ENCODE assay signal across 26 cellular contexts in genomic region chr15:34353627-34354026, GRCh38. TPM values are rescaled to one million over a fixed set of nuclear protein-coding genes. Genes with fewer than 3 reads are reported as not detected.
DNase-seq lines count a peak whose midpoint lies in the region; ATAC-seq, FAIRE-seq and TF ChIP-seq lines count a peak whose summit lies in the region.
"Had no signal": no experiment of that assay in that cellular context is flagged by ENCODE, and none has a peak within 500 bp of the region (broad histone marks: within the 10 kb centered on the region; RNA-seq: fewer than 3 reads in every experiment).

No MANE protein-coding gene starts in this region.

- peaks cover 2 to 8% (median 5%) of the 10 kb centered on the region in 4 experiments; a peak in 5 of 7 replicates for H3K4me1 ChIP-seq in H1 (replicated peaks in 1 of 4; ENCODE audit: control insufficient read depth in 3 of 4, insufficient read depth in 4 of 4, low read length in 3 of 4)
- H3K4me1 ChIP-seq in upper lobe of right lung, result no peaks in the 10 kb centered on the region
- H3K4me1 ChIP-seq in right atrium auricular region, result no peaks in the 10 kb centered on the region
- H3K4me1 ChIP-seq: BE2C had no signal

- H4K8ac ChIP-seq in H1 (ENCODE audit: extremely low read depth, insufficient read depth, low read length), result no peak overlapping the region

- H3K23me2 ChIP-seq in H1 (ENCODE audit: low read depth, low read length), result no peaks in the 10 kb centered on the region

- no peak for TF ChIP-seq POLR2A in H1 (IDR thresholded peaks at IDR 0.05; ENCODE audit: control extremely low read depth in 1 of 2, low read depth in 2 of 2, low read length in 2 of 2)

- TF ChIP-seq RAD21 in H1 (IDR thresholded peaks at IDR 0.05 in 1 of 2, conservative IDR thresholded peaks at IDR 0.05 in 1 of 2; ENCODE audit: low read depth in 2 of 2, low read length in 2 of 2), result 0 out of 4 replicates have a peak, but pooled peaks of 1 of the 2 experiments have one; percentile 5

- no peaks in the 10 kb centered on the region for H3K79me2 ChIP-seq in H1 (ENCODE audit: control insufficient read depth in 1 of 2, insufficient read depth in 2 of 2, low read length in 2 of 2)

- no peak overlapping the region for H3K18ac ChIP-seq in H1 (ENCODE audit: extremely low read depth, low read length)

- POLR2A ChIA-PET in H1 (lab: Charles Lee; ENCODE audit: partially characterized antibody), result interaction anchor here (1.2 to 3.5 kb wide), 3 partner anchors 10 to 23 kb away, joined by 3 to 23 read pairs (median 8); partner anchors contain the start of genes LPCAT4, NOP10 and NUTM1

- H2BK15ac ChIP-seq in H1 (ENCODE audit: low read length), result no peak overlapping the region

- CTCF ChIA-PET in H1 (lab: Charles Lee; ENCODE audit: partially characterized antibody), result interaction anchor here (2.0 to 2.3 kb wide), 3 partner anchors 8 to 244 kb away, joined by 6 to 7 read pairs (median 6); partner anchors contain the start of genes NOP10 and NUTM1

- H2AK5ac ChIP-seq in H1 (ENCODE audit: low read depth, low read length), result no peak overlapping the region

- WGBS in H1 (ENCODE audit: extremely low coverage in 1 of 2, insufficient coverage in 1 of 2, insufficient read length in 1 of 2, insufficient replicate concordance in 2 of 2, low coverage in 1 of 2, low lambda C conversion rate in 2 of 2, missing lambda C conversion rate in 1 of 2), 2 experiments, result 72% methylated on average over 2 of the region's 2 CpGs; no CpG with 5 or more reads in 1 of the 2 experiments

- no peak overlapping the region for H2BK120ac ChIP-seq in H1 (replicated peaks; ENCODE audit: low read depth, low read length)

- H3K9me3 ChIP-seq in H1 (ENCODE audit: insufficient read depth in 2 of 2, low read depth in 1 of 2, low read length in 1 of 2) (no peaks in the 10 kb centered on the region), upper lobe of right lung (no peaks in the 10 kb centered on the region), right atrium auricular region (no peaks in the 10 kb centered on the region)
- H3K9me3 ChIP-seq: BE2C had no signal

- no peak for TF ChIP-seq EP300 in H1 (IDR thresholded peaks at IDR 0.05; ENCODE audit: borderline replicate concordance in 1 of 2, low read depth in 2 of 2, low read length in 2 of 2)

- H3K79me1 ChIP-seq in H1 (ENCODE audit: low read depth, low read length), result no peaks in the 10 kb centered on the region

- H2BK5ac ChIP-seq in H1 (ENCODE audit: low read depth, low read length), result no peak overlapping the region

- peaks cover 10% of the 10 kb centered on the region for H3K36me3 ChIP-seq in H7 (replicated peaks; ENCODE audit: control insufficient read depth, insufficient read depth, low read length)
- H3K36me3 ChIP-seq in H1 (ENCODE audit: control insufficient read depth in 2 of 4, insufficient read depth in 4 of 4, low read length in 3 of 4), result peaks cover 0 to 21% (median 12%) of the 10 kb centered on the region in 4 experiments; a peak in 6 of 8 replicates
- peaks cover 6% of the 10 kb centered on the region for H3K36me3 ChIP-seq in upper lobe of right lung
- peaks cover 4% of the 10 kb centered on the region for H3K36me3 ChIP-seq in right atrium auricular region

- H4K91ac ChIP-seq in H1 (replicated peaks; ENCODE audit: insufficient read length, low read length), result no peak overlapping the region

- H4K20me1 ChIP-seq in H1 (replicated peaks in 1 of 2; ENCODE audit: control insufficient read depth in 1 of 2, insufficient read depth in 2 of 2, low read length in 2 of 2), result peaks cover 0 to 4% of the 10 kb centered on the region in 2 experiments

- no peak overlapping the region for H4K5ac ChIP-seq in H1 (ENCODE audit: insufficient read length, low read depth, low read length)

- no peak overlapping the region for H2AFZ ChIP-seq in H1 (ENCODE audit: low read length)

- no peak overlapping the region for H3K27ac ChIP-seq in H1 (ENCODE audit: low read depth, low read length)
- no peak overlapping the region for H3K27ac ChIP-seq in upper lobe of right lung
- no peak overlapping the region for H3K27ac ChIP-seq in right atrium auricular region

- H2BK20ac ChIP-seq in H1 (ENCODE audit: low read length), result no peak overlapping the region

- H3K27me3 ChIP-seq in H7 (ENCODE audit: control insufficient read depth, insufficient read depth, low read length) (no peaks in the 10 kb centered on the region), H1 (replicated peaks in 1 of 4; ENCODE audit: control insufficient read depth in 3 of 4, extremely low read depth in 1 of 4, insufficient read depth in 3 of 4, low read length in 3 of 4) (no peaks in the 10 kb centered on the region), upper lobe of right lung (no peaks in the 10 kb centered on the region), right atrium auricular region (no peaks in the 10 kb centered on the region)
- H3K27me3 ChIP-seq: BE2C had no signal

- H3K4me3 ChIP-seq in H7 (ENCODE audit: insufficient read depth, low read depth, low read length) (no peak overlapping the region), H1 (ENCODE audit: extremely low read depth in 1 of 4, insufficient read depth in 2 of 4, low read depth in 3 of 4, low read length in 4 of 4) (no peak overlapping the region), upper lobe of right lung (no peak overlapping the region), right atrium auricular region (no peak overlapping the region)
- H3K4me3 ChIP-seq: K562 had no signal

- peak; percentile 39 for FAIRE-seq in H1 (lab: Jason Lieb, UNC)
- FAIRE-seq: A204.1, G401.6, GM12891, GM18507, HTR-8/SVneo, K562 had no signal

- H3K4me2 ChIP-seq in H1 (ENCODE audit: insufficient read depth in 1 of 2, low read depth in 2 of 2, low read length in 2 of 2), result 0 out of 4 replicates have a peak overlapping the region, but pooled peaks of 1 of the 2 experiments have one; percentile 3

- no peak overlapping the region for H3K4ac ChIP-seq in H1 (replicated peaks; ENCODE audit: insufficient read length, low read depth, low read length)

- no peak overlapping the region for H3K9ac ChIP-seq in H1 (replicated peaks in 1 of 4; ENCODE audit: extremely low read depth in 1 of 4, low read depth in 3 of 4, low read length in 3 of 4)

- intact Hi-C loops in upper lobe of right lung (cut with DNase I), result no loop called here

- no peak overlapping the region for H3K56ac ChIP-seq in H1 (replicated peaks; ENCODE audit: insufficient read length, low read depth, low read length)

- H3K23ac ChIP-seq in H1 (ENCODE audit: insufficient read length), result no peak overlapping the region

- no peak overlapping the region for H3K14ac ChIP-seq in H1 (ENCODE audit: insufficient read length)

- no peak overlapping the region for H2BK12ac ChIP-seq in H1 (ENCODE audit: low read depth, low read length)

- peak; percentile 51 for DNase-seq in H7
- DNase-seq in H1 (ENCODE audit: low read depth in 1 of 2, low spot score in 2 of 2), result no peak
- peak; percentile 24 for DNase-seq in mesenteric fat pad (ENCODE audit: low spot score)
- DNase-seq in upper lobe of right lung, result peak; percentile 16
- no peak for DNase-seq in NOMO-1 (lab: John Stamatoyannopoulos, UW; ENCODE audit: unreplicated experiment in 2 of 2)
- no peak for DNase-seq in right atrium auricular region (ENCODE audit: low spot score)
- DNase-seq: ACHN; BE2C; C1 segment of cervical spinal cord; CD4-positive, CD25-positive, alpha-beta regulatory T cell; CD8-positive, alpha-beta memory T cell; COR-L47; DMS 273 treated with DMSO at 0.1 percent for 48 hours; DMS53; DND-41; EL; GOT3; HCEC 1CT; IMR-90 had no signal

- TF ChIP-seq CTCF in H1 (IDR thresholded peaks at IDR 0.05; ENCODE audit: control extremely low read depth in 1 of 3, insufficient read depth in 1 of 3, low read depth in 1 of 3, low read length in 3 of 3), result no peak
- no peak for TF ChIP-seq CTCF in upper lobe of right lung (IDR thresholded peaks at IDR 0.05)
- no peak for TF ChIP-seq CTCF in right atrium auricular region (IDR thresholded peaks at IDR 0.05)

- ATAC-seq in upper lobe of right lung (no peak), HG02938 (IDR thresholded peaks at IDR 0.05; ENCODE audit: unreplicated experiment) (no peak)
- ATAC-seq: K562 had no signal

RNA-seq across cellular contexts. Expression of gene NUTM1, which starts 10.5 kb away (rescaled TPM):
- total RNA-seq in H7 (2014; rRNA removed; shearing (Covaris generic)), result 0.26 and 0.28 TPM in 2 replicates
- total RNA-seq in H1 (2021; fragmentation: NEBNext Ultra II Directional; extraction: Animal tissue kit (Norgen Biotek cat#: 25700)), result 0.60 and 0.61 TPM in 2 replicates
- polyA plus RNA-seq in H1 (2011; rRNA removed), result 0.39 and 0.50 TPM in 2 replicates
- 0.48 TPM for polyA plus RNA-seq in H1 (2011; cell fraction: cytosol; rRNA removed)
- 0.58 TPM for polyA plus RNA-seq in H1 (2011; cell fraction: nucleus; rRNA removed)
- polyA plus RNA-seq in H1 (2012, experiment 1 of 2), result 0.95 to 1.1 TPM (median 0.99 TPM) in 4 replicates
- polyA plus RNA-seq in H1 (2012, experiment 2 of 2), result 0.59 TPM
- 0.47 TPM for polyA plus RNA-seq in H1 (2013, experiment 1 of 2)
- 0.46 TPM for polyA plus RNA-seq in H1 (2013, experiment 2 of 2)
- 0.49 and 0.69 TPM in 2 replicates for polyA minus RNA-seq in H1 (2011; rRNA and poly(A)+ RNA removed)
- polyA minus RNA-seq in H1 (2011; cell fraction: cytosol; rRNA and poly(A)+ RNA removed), result not detected
- 0.40 TPM for polyA minus RNA-seq in H1 (2011; cell fraction: nucleus; rRNA and poly(A)+ RNA removed)
- total RNA-seq in mesenteric fat pad (not detected), upper lobe of right lung (not detected), right atrium auricular region (not detected)
- total RNA-seq: CD4-positive, CD25-positive, alpha-beta regulatory T cell; CD8-positive, alpha-beta memory T cell; IMR-90 had no signal
- polyA plus RNA-seq: CD4-positive, CD25-positive, alpha-beta regulatory T cell; CD8-positive, alpha-beta memory T cell; IMR-90 had no signal

RNA-seq across cellular contexts. Expression of gene NOP10, which starts 10.7 kb away (rescaled TPM):
- total RNA-seq in H7 (2014; rRNA removed; shearing (Covaris generic)), result 273 and 339 TPM in 2 replicates
- 285 and 297 TPM in 2 replicates for total RNA-seq in H1 (2021; fragmentation: NEBNext Ultra II Directional; extraction: Animal tissue kit (Norgen Biotek cat#: 25700))
- 682 and 981 TPM in 2 replicates for polyA plus RNA-seq in H1 (2011; rRNA removed)
- 723 TPM for polyA plus RNA-seq in H1 (2011; cell fraction: cytosol; rRNA removed)
- 505 TPM for polyA plus RNA-seq in H1 (2011; cell fraction: nucleus; rRNA removed)
- 390 to 469 TPM (median 435 TPM) in 4 replicates for polyA plus RNA-seq in H1 (2012, experiment 1 of 2)
- 1,375 TPM for polyA plus RNA-seq in H1 (2012, experiment 2 of 2)
- polyA plus RNA-seq in H1 (2013, experiment 1 of 2), result 559 TPM
- polyA plus RNA-seq in H1 (2013, experiment 2 of 2), result 543 TPM
- polyA minus RNA-seq in H1 (2011; rRNA and poly(A)+ RNA removed), result 280 and 310 TPM in 2 replicates
- polyA minus RNA-seq in H1 (2011; cell fraction: cytosol; rRNA and poly(A)+ RNA removed), result 95.0 TPM
- polyA minus RNA-seq in H1 (2011; cell fraction: nucleus; rRNA and poly(A)+ RNA removed), result 120 TPM
- total RNA-seq in mesenteric fat pad (157 TPM), upper lobe of right lung (161 TPM), right atrium auricular region (100 to 1,000 TPM; 115 to 120 TPM)

RNA-seq across cellular contexts. Expression of gene LPCAT4, which starts 13.4 kb away (rescaled TPM):
- total RNA-seq in H7 (2014; rRNA removed; shearing (Covaris generic)), result 49.2 and 57.5 TPM in 2 replicates
- total RNA-seq in H1 (2021; fragmentation: NEBNext Ultra II Directional; extraction: Animal tissue kit (Norgen Biotek cat#: 25700)), result 69.3 and 72.4 TPM in 2 replicates
- polyA plus RNA-seq in H1 (2011; rRNA removed), result 109 and 152 TPM in 2 replicates
- 78.5 TPM for polyA plus RNA-seq in H1 (2011; cell fraction: cytosol; rRNA removed)
- 326 TPM for polyA plus RNA-seq in H1 (2011; cell fraction: nucleus; rRNA removed)
- polyA plus RNA-seq in H1 (2012, experiment 1 of 2), result 59.5 to 71.0 TPM (median 64.2 TPM) in 4 replicates
- 52.8 TPM for polyA plus RNA-seq in H1 (2012, experiment 2 of 2)
- polyA plus RNA-seq in H1 (2013, experiment 1 of 2), result 69.6 TPM
- polyA plus RNA-seq in H1 (2013, experiment 2 of 2), result 66.7 TPM
- polyA minus RNA-seq in H1 (2011; rRNA and poly(A)+ RNA removed), result 29.7 and 35.2 TPM in 2 replicates
- 28.4 TPM for polyA minus RNA-seq in H1 (2011; cell fraction: cytosol; rRNA and poly(A)+ RNA removed)
- polyA minus RNA-seq in H1 (2011; cell fraction: nucleus; rRNA and poly(A)+ RNA removed), result 43.1 TPM
- 24.1 TPM for total RNA-seq in mesenteric fat pad
- total RNA-seq in upper lobe of right lung, result 31.5 TPM
- total RNA-seq in right atrium auricular region, result 10 to 100 TPM in 1 of 2 donors, 1 to 10 TPM in 1; 9.2 to 17.5 TPM

RNA-seq across cellular contexts. Expression of gene SLC12A6, which starts 16.0 kb away (rescaled TPM):
- 4.9 and 8.5 TPM in 2 replicates for total RNA-seq in H7 (2014; rRNA removed; shearing (Covaris generic))
- 11.1 and 11.3 TPM in 2 replicates for total RNA-seq in H1 (2021; fragmentation: NEBNext Ultra II Directional; extraction: Animal tissue kit (Norgen Biotek cat#: 25700))
- polyA plus RNA-seq in H1 (2011; rRNA removed), result 8.3 and 9.2 TPM in 2 replicates
- polyA plus RNA-seq in H1 (2011; cell fraction: cytosol; rRNA removed), result 8.2 TPM
- polyA plus RNA-seq in H1 (2011; cell fraction: nucleus; rRNA removed), result 17.4 TPM
- 6.7 to 9.7 TPM (median 7.5 TPM) in 4 replicates for polyA plus RNA-seq in H1 (2012, experiment 1 of 2)
- polyA plus RNA-seq in H1 (2012, experiment 2 of 2), result 0.70 TPM
- 10.6 TPM for polyA plus RNA-seq in H1 (2013, experiment 1 of 2)
- 9.5 TPM for polyA plus RNA-seq in H1 (2013, experiment 2 of 2)
- 36.5 and 44.8 TPM in 2 replicates for polyA minus RNA-seq in H1 (2011; rRNA and poly(A)+ RNA removed)
- 16.6 TPM for polyA minus RNA-seq in H1 (2011; cell fraction: cytosol; rRNA and poly(A)+ RNA removed)
- polyA minus RNA-seq in H1 (2011; cell fraction: nucleus; rRNA and poly(A)+ RNA removed), result 28.0 TPM
- total RNA-seq in mesenteric fat pad (22.8 TPM), upper lobe of right lung (44.9 TPM), right atrium auricular region (10 to 100 TPM; 21.1 to 21.6 TPM)

Comparison
In these comparisons a context has a peak if more than half of its experiments do, and no peak if none do; other contexts are left out.
1. DNase-seq: peak in H7 (single experiment), mesenteric fat pad (single experiment) and upper lobe of right lung (single experiment); none in H1 (0 of 2), NOMO-1 (0 of 2) and right atrium auricular region (single experiment).